In the genomic region with DNA sequence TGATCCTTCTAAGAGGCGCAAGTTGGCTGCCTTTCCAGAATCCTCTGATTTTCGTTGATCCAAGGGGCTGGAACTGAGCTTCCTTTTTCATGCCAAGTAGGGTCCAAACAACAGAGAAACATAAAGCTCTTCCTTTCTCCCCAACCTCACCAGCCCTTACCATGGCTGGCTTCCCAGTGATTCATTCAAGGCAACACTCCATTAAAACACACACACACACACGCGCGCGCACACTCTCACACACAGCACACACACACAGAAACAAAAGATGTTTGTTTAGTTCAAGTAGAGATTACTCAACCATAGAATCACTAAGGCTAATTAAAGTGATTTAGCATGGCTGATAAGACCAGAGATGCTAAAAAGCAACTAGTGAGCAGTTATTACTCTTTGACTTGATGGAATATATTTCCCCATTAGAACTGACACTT, we compare ENCODE assay signal across 11 cellular contexts. TPM values are rescaled to one million over a fixed set of nuclear protein-coding genes. Genes with fewer than 3 reads are reported as not detected.
DNase-seq lines count a peak whose midpoint lies in the region; ATAC-seq, FAIRE-seq and TF ChIP-seq lines count a peak whose summit lies in the region.
"Had no signal": no experiment of that assay in that cellular context is flagged by ENCODE, and none has a peak within 500 bp of the region (broad histone marks: within the 10 kb centered on the region; RNA-seq: fewer than 3 reads in every experiment).

No MANE protein-coding gene starts in this region.

- H3K36me3 ChIP-seq in SK-N-SH (replicated peaks in 1 of 2; ENCODE audit: control insufficient read depth in 1 of 2, insufficient read depth in 2 of 2, low read length in 1 of 2) (peaks cover 3 to 9% of the 10 kb centered on the region in 2 experiments), hepatocyte (replicated peaks; ENCODE audit: insufficient read depth, low read depth) (no peaks in the 10 kb centered on the region), right lobe of liver (no peaks in the 10 kb centered on the region)

- 74% methylated on average over 6 of the region's 6 CpGs for WGBS in SK-N-SH (ENCODE audit: low lambda C conversion rate)
- WGBS in hepatocyte (ENCODE audit: low lambda C conversion rate, missing lambda C conversion rate): 53% methylated on average over 6 of the region's 6 CpGs
- 73% methylated on average over 6 of the region's 6 CpGs for WGBS in right lobe of liver (ENCODE audit: insufficient coverage, low coverage, low lambda C conversion rate, missing lambda C conversion rate)

- intact Hi-C loops in activated CD8-positive, alpha-beta T cell treated with anti-CD3 and anti-CD28 coated beads for 36 hours (cut with micrococcal nuclease): no loop called here
- intact Hi-C loops in right lobe of liver (cut with DNase I): loop anchor here in 1 of 2 donors (10.0 kb wide), 1 partner anchor 157 kb away; a partner anchor contains a TSS

- H3K4me3 ChIP-seq in SK-N-SH (ENCODE audit: low read depth in 2 of 2, low read length in 1 of 2) (no peak overlapping the region), hepatocyte (no peak overlapping the region), right lobe of liver (no peak overlapping the region)
- H3K4me3 ChIP-seq: skin epidermis had no signal

- H3K27ac ChIP-seq in SK-N-SH (ENCODE audit: low read depth in 2 of 2, low read length in 1 of 2) (peak overlapping the region; percentile 56), hepatocyte (peak overlapping the region; percentile 39), right lobe of liver (no peak overlapping the region)

- H3K27me3 Mint-ChIP-seq in activated CD8-positive, alpha-beta T cell treated with anti-CD3 and anti-CD28 coated beads for 36 hours: no peaks in the 10 kb centered on the region
- H3K27me3 Mint-ChIP-seq in activated CD8-positive, alpha-beta T cell treated with anti-CD3 and anti-CD28 coated beads, Interleukin-2, amount 10 ng/mL, durations not matched to agents 7 days and 5 days (ENCODE audit: low read depth): no peaks in the 10 kb centered on the region

- TF ChIP-seq EP300 in SK-N-SH (IDR thresholded peaks at IDR 0.05; ENCODE audit: borderline replicate concordance in 1 of 2, low read depth in 1 of 2, low read length in 1 of 2): 0 out of 4 replicates have a peak, but pooled peaks of 1 of the 2 experiments have one; percentile 20

- peaks cover 28 to 55% of the 10 kb centered on the region in 2 experiments; a peak in 3 of 4 replicates for H3K4me1 ChIP-seq in SK-N-SH (ENCODE audit: control insufficient read depth in 1 of 2, insufficient read depth in 2 of 2, low read depth in 1 of 2, low read length in 1 of 2)
- H3K4me1 ChIP-seq in hepatocyte (ENCODE audit: insufficient read depth): peaks cover 27% of the 10 kb centered on the region
- H3K4me1 ChIP-seq in right lobe of liver: peaks cover 0 to 15% (median 4%) of the 10 kb centered on the region in 4 donors

- H3K9me3 Mint-ChIP-seq in activated CD8-positive, alpha-beta T cell treated with anti-CD3 and anti-CD28 coated beads for 36 hours: no peaks in the 10 kb centered on the region
- no peaks in the 10 kb centered on the region for H3K9me3 Mint-ChIP-seq in activated CD8-positive, alpha-beta T cell treated with anti-CD3 and anti-CD28 coated beads, Interleukin-2, amount 10 ng/mL, durations not matched to agents 7 days and 5 days (ENCODE audit: insufficient read depth)

- no peak for FAIRE-seq in D721Med (lab: Jason Lieb, UNC)
- FAIRE-seq: endometrium had no signal

- no peak for TF ChIP-seq RAD21 in SK-N-SH (IDR thresholded peaks at IDR 0.05; ENCODE audit: low read length)

- no peak for TF ChIP-seq CTCF in activated CD8-positive, alpha-beta T cell treated with anti-CD3 and anti-CD28 coated beads for 36 hours (IDR thresholded peaks at IDR 0.05)
- TF ChIP-seq CTCF in SK-N-SH (IDR thresholded peaks at IDR 0.05) (no peak), hepatocyte (IDR thresholded peaks at IDR 0.05; ENCODE audit: poor library complexity) (no peak), D721Med (IDR thresholded peaks at IDR 0.05; ENCODE audit: insufficient read depth, missing control alignments) (no peak), right lobe of liver (IDR thresholded peaks at IDR 0.05) (no peak)

- DNase-seq in activated CD8-positive, alpha-beta T cell treated with anti-CD3 and anti-CD28 coated beads for 36 hours: no peak
- DNase-seq in activated CD8-positive, alpha-beta T cell treated with anti-CD3 and anti-CD28 coated beads, Interleukin-2, amount 10 ng/mL, durations not matched to agents 7 days and 5 days: no peak
- DNase-seq in SK-N-SH: no peak
- DNase-seq in hepatocyte (ENCODE audit: low spot score): peak; percentile 66
- peak; percentile 73 for DNase-seq in superior temporal gyrus (ENCODE audit: extremely low spot score)
- no peak for DNase-seq in D721Med (ENCODE audit: insufficient read length, low spot score)
- no peak for DNase-seq in activated CD4-positive, alpha-beta T cell treated with anti-CD3 and anti-CD28 coated beads, Interleukin-2, amount 50 U/mL, for 1 hour
- no peak for DNase-seq in right lobe of liver

- no peak for TF ChIP-seq POLR2A in right lobe of liver (IDR thresholded peaks at IDR 0.05)

- POLR2A ChIA-PET in activated CD8-positive, alpha-beta T cell treated with anti-CD3 and anti-CD28 coated beads for 36 hours (lab: Charles Lee): no interaction called here
- POLR2A ChIA-PET in activated CD8-positive, alpha-beta T cell treated with anti-CD3 and anti-CD28 coated beads, Interleukin-2, amount 10 ng/mL, durations not matched to agents 7 days and 5 days (lab: Charles Lee): no interaction called here
- POLR2A ChIA-PET in SK-N-SH (lab: Yijun Ruan, JAX): no interaction called here

- no peak overlapping the region for H3K9ac ChIP-seq in SK-N-SH

- H3K27ac Mint-ChIP-seq in activated CD8-positive, alpha-beta T cell treated with anti-CD3 and anti-CD28 coated beads for 36 hours: peak overlapping the region; percentile 39
- no peak overlapping the region for H3K27ac Mint-ChIP-seq in activated CD8-positive, alpha-beta T cell treated with anti-CD3 and anti-CD28 coated beads, Interleukin-2, amount 10 ng/mL, durations not matched to agents 7 days and 5 days

- peaks cover 27% of the 10 kb centered on the region for H3F3A ChIP-seq in SK-N-SH (replicated peaks; ENCODE audit: insufficient read depth)

- peaks cover 5% of the 10 kb centered on the region for H3K36me3 Mint-ChIP-seq in activated CD8-positive, alpha-beta T cell treated with anti-CD3 and anti-CD28 coated beads for 36 hours (ENCODE audit: low read depth)
- H3K36me3 Mint-ChIP-seq in activated CD8-positive, alpha-beta T cell treated with anti-CD3 and anti-CD28 coated beads, Interleukin-2, amount 10 ng/mL, durations not matched to agents 7 days and 5 days (ENCODE audit: low read depth): peaks cover 12% of the 10 kb centered on the region

- H4K20me1 ChIP-seq in SK-N-SH (ENCODE audit: insufficient read depth) (peaks cover 15% of the 10 kb centered on the region), hepatocyte (ENCODE audit: insufficient read depth, poor library complexity, severe bottlenecking) (no peaks in the 10 kb centered on the region)

- H3K4me3 Mint-ChIP-seq in activated CD8-positive, alpha-beta T cell treated with anti-CD3 and anti-CD28 coated beads for 36 hours: no peak overlapping the region
- no peak overlapping the region for H3K4me3 Mint-ChIP-seq in activated CD8-positive, alpha-beta T cell treated with anti-CD3 and anti-CD28 coated beads, Interleukin-2, amount 10 ng/mL, durations not matched to agents 7 days and 5 days

- H3K27me3 ChIP-seq in SK-N-SH (ENCODE audit: insufficient read depth): no peaks in the 10 kb centered on the region
- no peaks in the 10 kb centered on the region for H3K27me3 ChIP-seq in hepatocyte
- no peaks in the 10 kb centered on the region for H3K27me3 ChIP-seq in right lobe of liver

- CTCF ChIA-PET in activated CD8-positive, alpha-beta T cell treated with anti-CD3 and anti-CD28 coated beads for 36 hours (lab: Charles Lee): interaction anchor here (1.0 to 1.7 kb wide), 3 partner anchors 10 to 686 kb away, joined by 3 to 4 read pairs (median 4); no protein-coding TSS in a partner anchor
- CTCF ChIA-PET in activated CD8-positive, alpha-beta T cell treated with anti-CD3 and anti-CD28 coated beads, Interleukin-2, amount 10 ng/mL, durations not matched to agents 7 days and 5 days (lab: Charles Lee): interaction anchor here (0.5 to 1.0 kb wide), 4 partner anchors 10 to 257 kb away, joined by 3 to 4 read pairs (median 3); no protein-coding TSS in a partner anchor
- CTCF ChIA-PET in SK-N-SH (lab: Yijun Ruan, JAX): interaction anchor here (0.7 to 1.2 kb wide), 8 partner anchors 9 to 364 kb away, joined by 3 to 4 read pairs (median 3); no protein-coding TSS in a partner anchor

- H3K4me2 ChIP-seq in SK-N-SH: peak overlapping the region; percentile 51; the same call in 1 of the 2 replicates
- H3K4me2 ChIP-seq in hepatocyte: peak overlapping the region; percentile 30

- H3K4me1 Mint-ChIP-seq in activated CD8-positive, alpha-beta T cell treated with anti-CD3 and anti-CD28 coated beads for 36 hours (ENCODE audit: low read depth): no peaks in the 10 kb centered on the region
- peaks cover 5% of the 10 kb centered on the region for H3K4me1 Mint-ChIP-seq in activated CD8-positive, alpha-beta T cell treated with anti-CD3 and anti-CD28 coated beads, Interleukin-2, amount 10 ng/mL, durations not matched to agents 7 days and 5 days (ENCODE audit: low read depth)

- H3K9me3 ChIP-seq in SK-N-SH (no peaks in the 10 kb centered on the region), hepatocyte (ENCODE audit: low read depth) (no peaks in the 10 kb centered on the region), right lobe of liver (no peaks in the 10 kb centered on the region)

- H3K9me2 ChIP-seq in SK-N-SH (no peaks in the 10 kb centered on the region), hepatocyte (replicated peaks; ENCODE audit: insufficient read depth) (no peaks in the 10 kb centered on the region)

- H3K79me2 ChIP-seq in SK-N-SH (ENCODE audit: insufficient read depth) (no peaks in the 10 kb centered on the region), hepatocyte (no peaks in the 10 kb centered on the region)

- no peak for ATAC-seq in activated CD8-positive, alpha-beta T cell treated with anti-CD3 and anti-CD28 coated beads for 36 hours
- no peak for ATAC-seq in activated CD8-positive, alpha-beta T cell treated with anti-CD3 and anti-CD28 coated beads, Interleukin-2, amount 10 ng/mL, durations not matched to agents 7 days and 5 days
- no peak for ATAC-seq in right lobe of liver

- no peak overlapping the region for H2AFZ ChIP-seq in SK-N-SH (ENCODE audit: low read depth)
- H2AFZ ChIP-seq in hepatocyte: no peak overlapping the region

RNA-seq across cellular contexts. Expression of a gene that starts 13.0 kb away (rescaled TPM):
- total RNA-seq in activated CD8-positive, alpha-beta T cell treated with anti-CD3 and anti-CD28 coated beads for 36 hours: not detected
- not detected for total RNA-seq in activated CD8-positive, alpha-beta T cell treated with anti-CD3 and anti-CD28 coated beads, Interleukin-2, amount 10 ng/mL, durations not matched to agents 7 days and 5 days
- not detected in 2 replicates for polyA plus RNA-seq in SK-N-SH (2012; rRNA removed)
- polyA plus RNA-seq in SK-N-SH (2012; cell fraction: cytosol; rRNA removed): not detected in 2 replicates
- not detected in 2 replicates for polyA plus RNA-seq in SK-N-SH (2012; cell fraction: nucleus; rRNA removed)
- total RNA-seq in hepatocyte: 6.5 and 13.5 TPM in 2 replicates
- polyA plus RNA-seq in hepatocyte: 8.7 and 11.0 TPM in 2 replicates
- not detected for total RNA-seq in right lobe of liver
- total RNA-seq: urinary bladder had no signal
- polyA plus RNA-seq: urinary bladder had no signal

RNA-seq across cellular contexts. Expression of a gene that starts 24.4 kb away (rescaled TPM):
- not detected for total RNA-seq in activated CD8-positive, alpha-beta T cell treated with anti-CD3 and anti-CD28 coated beads for 36 hours
- total RNA-seq in activated CD8-positive, alpha-beta T cell treated with anti-CD3 and anti-CD28 coated beads, Interleukin-2, amount 10 ng/mL, durations not matched to agents 7 days and 5 days: not detected
- polyA plus RNA-seq in SK-N-SH (2012; rRNA removed) (not detected in 2 replicates), hepatocyte (0.71 and 1.9 TPM in 2 replicates)
- polyA plus RNA-seq in SK-N-SH (2012; cell fraction: cytosol; rRNA removed): not detected in 2 replicates
- polyA plus RNA-seq in SK-N-SH (2012; cell fraction: nucleus; rRNA removed): not detected in 2 replicates
- total RNA-seq in hepatocyte (6.5 TPM in 1 of 2 replicates, not detected in the other), right lobe of liver (1 to 10 TPM in 4 of 6 experiments, not detected in 2; 1.8 to 3.3 (median 2.7) TPM)
- total RNA-seq: urinary bladder had no signal
- polyA plus RNA-seq: urinary bladder had no signal

Comparison
In these comparisons a context has a peak if more than half of its experiments do, and no peak if none do; other contexts are left out.
1. DNase-seq: peak in hepatocyte (single experiment) and superior temporal gyrus (single experiment); none in activated CD8-positive, alpha-beta T cell treated with anti-CD3 and anti-CD28 coated beads for 36 hours (single experiment), activated CD8-positive, alpha-beta T cell treated with anti-CD3 and anti-CD28 coated beads, Interleukin-2, amount 10 ng/mL, durations not matched to agents 7 days and 5 days (single experiment), SK-N-SH (single experiment), D721Med (single experiment), activated CD4-positive, alpha-beta T cell treated with anti-CD3 and anti-CD28 coated beads, Interleukin-2, amount 50 U/mL, for 1 hour (single experiment) and right lobe of liver (0 of 3).
2. H3K27ac ChIP-seq: peak in SK-N-SH (2 of 2) and hepatocyte (single experiment); none in right lobe of liver (0 of 3).